ENCODE assay signal across 8 cellular contexts in genomic region chr10:114172241-114172640, GRCh38. TPM values are rescaled to one million over a fixed set of nuclear protein-coding genes. Genes with fewer than 3 reads are reported as not detected.
DNase-seq lines count a peak whose midpoint lies in the region; ATAC-seq and TF ChIP-seq lines count a peak whose summit lies in the region.

No MANE protein-coding gene starts in this region.

- in situ Hi-C loops in brain microvascular endothelial cell (cut with HindIII; ENCODE audit: low pct_ligation_motif_present, low sequenced_read_pairs), result no loop called here

- H3K27me3 ChIP-seq in ACC112 (ENCODE audit: insufficient read depth, low read length) (no peaks in the 10 kb centered on the region), brain microvascular endothelial cell (replicated peaks) (no peaks in the 10 kb centered on the region)

- H3K27ac ChIP-seq in ACC112 (ENCODE audit: low read depth, low read length), result no peak overlapping the region
- H3K27ac ChIP-seq in HEK293 (ENCODE audit: extremely low read depth, low read depth, low read length), result no peak overlapping the region
- H3K27ac ChIP-seq in brain microvascular endothelial cell, result no peak overlapping the region
- H3K27ac ChIP-seq in mesodermal cell (ENCODE audit: low read depth, low read length, severe bottlenecking), result no peak overlapping the region

- TF ChIP-seq CTCF in HEK293 (tag by site-specific recombination; IDR thresholded peaks at IDR 0.05) (no peak), brain microvascular endothelial cell (IDR thresholded peaks at IDR 0.05; ENCODE audit: low read depth, low read length, missing control alignments) (no peak)

- CTCF ChIA-PET in HEK293 (lab: Yijun Ruan, JAX), result no interaction called here

- no peak for DNase-seq in brain microvascular endothelial cell
- no peak for DNase-seq in NK-92 (lab: John Stamatoyannopoulos, UW; ENCODE audit: unreplicated experiment)
- DNase-seq in NCI-H82 treated with DMSO at 0.1 percent for 48 hours (lab: John Stamatoyannopoulos, UW; ENCODE audit: unreplicated experiment), result no peak
- no peak for DNase-seq in activated CD8-positive, alpha-beta memory T cell treated with anti-CD3 and anti-CD28 coated beads for 24 hours

- no peak for ATAC-seq in GM21367 (IDR thresholded peaks at IDR 0.05; ENCODE audit: unreplicated experiment)

- no peak overlapping the region for H2AFZ ChIP-seq in ACC112 (ENCODE audit: low read length, unreplicated experiment)

- peaks cover 16% of the 10 kb centered on the region for H3K4me1 ChIP-seq in ACC112 (ENCODE audit: control insufficient read depth, insufficient read depth, low read length, unreplicated experiment)
- peaks cover 9% of the 10 kb centered on the region for H3K4me1 ChIP-seq in HEK293 (ENCODE audit: control insufficient read depth, insufficient read depth, low read length)
- no peaks in the 10 kb centered on the region for H3K4me1 ChIP-seq in mesodermal cell (ENCODE audit: control insufficient read depth, insufficient read depth, low read length, poor library complexity, severe bottlenecking)

- H3K9me3 ChIP-seq in HEK293 (ENCODE audit: control insufficient read depth, insufficient read depth, low read depth, low read length), result no peaks in the 10 kb centered on the region
- peaks cover 10% of the 10 kb centered on the region for H3K9me3 ChIP-seq in mesodermal cell (ENCODE audit: control insufficient read depth, low read length)

- no CpG with 5 or more reads among the region's 1 CpG for WGBS in mesodermal cell (ENCODE audit: insufficient coverage in 2 of 2), 2 experiments

- peaks cover 54% of the 10 kb centered on the region for H3K79me2 ChIP-seq in ACC112 (ENCODE audit: control insufficient read depth, insufficient read depth, low read length, unreplicated experiment)

- H3K4me3 ChIP-seq in ACC112 (ENCODE audit: low read depth, low read length) (peak overlapping the region; percentile 98), HEK293 (ENCODE audit: low read depth, low read length) (peak overlapping the region; percentile 96; the same call in 1 of the 2 replicates), brain microvascular endothelial cell (ENCODE audit: low read depth, low read length) (peak overlapping the region; percentile 99), mesodermal cell (ENCODE audit: extremely low read depth, insufficient read depth, low read length, poor library complexity, severe bottlenecking) (peak overlapping the region; percentile 96)

- H3K36me3 ChIP-seq in ACC112 (ENCODE audit: insufficient read depth, low read length) (peaks cover 15% of the 10 kb centered on the region), HEK293 (ENCODE audit: control insufficient read depth in 2 of 2, insufficient read depth in 1 of 2, low read length in 2 of 2) (no peaks in the 10 kb centered on the region; a peak in 1 of 3 replicates), brain microvascular endothelial cell (replicated peaks) (no peaks in the 10 kb centered on the region), mesodermal cell (ENCODE audit: control insufficient read depth, insufficient read depth, low read length) (peaks cover 12% of the 10 kb centered on the region)

- POLR2A ChIA-PET in HEK293 (lab: Yijun Ruan, JAX), result no interaction called here

TF ChIP-seq in HEK293, 187 proteins besides CTCF, POLR2A, EP300 and RAD21:
- TF ChIP-seq ZBTB21 (tag by site-specific recombination; IDR thresholded peaks at IDR 0.05), result 0 out of 2 replicates have a peak, but pooled peaks have one; percentile 23
- TF ChIP-seq ZNF596 (tag by site-specific recombination; IDR thresholded peaks at IDR 0.05), result no peak
- TF ChIP-seq ZNF558 (tag by site-specific recombination; IDR thresholded peaks at IDR 0.05), result no peak
- 0 out of 2 replicates have a peak, but pooled peaks have one; percentile 31 for TF ChIP-seq ZNF629 (tag by site-specific recombination; IDR thresholded peaks at IDR 0.05)
- TF ChIP-seq ZNF660 (tag by site-specific recombination; IDR thresholded peaks at IDR 0.05), result 0 out of 2 replicates have a peak, but pooled peaks have one; percentile 11
TF ChIP-seq in HEK293: peak in this region for 3.

RNA-seq across cellular contexts. Expression of gene CCDC186, which starts 1.8 kb away (rescaled TPM):
- polyA plus RNA-seq in mesodermal cell (2013, experiment 1 of 2), result 10.9 TPM
- 12.4 TPM for polyA plus RNA-seq in mesodermal cell (2013, experiment 2 of 2)

RNA-seq across cellular contexts. Expression of gene TDRD1, which starts 6.9 kb away (rescaled TPM):
- polyA plus RNA-seq in mesodermal cell (2013, experiment 1 of 2), result not detected
- not detected for polyA plus RNA-seq in mesodermal cell (2013, experiment 2 of 2)
